ENCODE assay signal across 18 cellular contexts in genomic region chr13:110820311-110820710, GRCh38.
DNase-seq lines count a peak whose midpoint lies in the region; ATAC-seq and TF ChIP-seq lines count a peak whose summit lies in the region.
"Had no signal": no experiment of that assay in that cellular context is flagged by ENCODE, and none has a peak within 500 bp of the region (broad histone marks: within the 10 kb centered on the region; RNA-seq: fewer than 3 reads in every experiment).

No MANE protein-coding gene starts in this region.

- H3K4me2 ChIP-seq in neural progenitor cell, result no peak overlapping the region

- H3F3A ChIP-seq in neural progenitor cell (ENCODE audit: low read depth), result no peaks in the 10 kb centered on the region

- no peak overlapping the region for H3K27ac ChIP-seq in neural progenitor cell
- H3K27ac ChIP-seq: ascending aorta, parathyroid adenoma had no signal

- no peaks in the 10 kb centered on the region for H3K79me2 ChIP-seq in neural progenitor cell (ENCODE audit: low read depth)
- H3K79me2 ChIP-seq: parathyroid adenoma had no signal

- no peak for ATAC-seq in HG03097 (IDR thresholded peaks at IDR 0.05; ENCODE audit: low FRiP score, unreplicated experiment)
- ATAC-seq: esophagus mucosa; naive thymus-derived CD4-positive, alpha-beta T cell; stimulated activated memory B cell treated with anti-CD40 and anti-IgM and Interleukin-4, amounts not matched to agents 10 μg/mL and 1 μg/mL and 100 μg/mL, for 72 hours had no signal

- no peaks in the 10 kb centered on the region for H3K27me3 ChIP-seq in neural progenitor cell
- H3K27me3 ChIP-seq: ascending aorta had no signal

- H3K4me1 Mint-ChIP-seq in neural progenitor cell, result peaks cover 19% of the 10 kb centered on the region

- TF ChIP-seq CTCF in neural progenitor cell (IDR thresholded peaks at IDR 0.05) (no peak), GM10266 (IDR thresholded peaks at IDR 0.05; ENCODE audit: control insufficient read depth, insufficient read depth, low read depth, missing control alignments) (no peak)

- H3K4me3 ChIP-seq in neural progenitor cell, result no peak overlapping the region
- H3K4me3 ChIP-seq: ascending aorta, HAP-1 had no signal

- H3K27me3 Mint-ChIP-seq in neural progenitor cell (ENCODE audit: insufficient read depth, low read depth), result peaks cover 3% of the 10 kb centered on the region
- H3K27me3 Mint-ChIP-seq: stimulated activated memory B cell treated with anti-CD40 and anti-IgM and Interleukin-4, amounts not matched to agents 10 μg/mL and 1 μg/mL and 100 μg/mL, for 72 hours had no signal

- H4K20me1 ChIP-seq in neural progenitor cell (ENCODE audit: low read depth), result no peaks in the 10 kb centered on the region

- no peaks in the 10 kb centered on the region for H3K9me3 Mint-ChIP-seq in neural progenitor cell
- H3K9me3 Mint-ChIP-seq: activated naive CD4-positive, alpha-beta T cell treated with anti-CD3 and anti-CD28 coated beads, Interleukin-2, amount 10 ng/mL, durations not matched to agents 7 days and 5 days; stimulated activated memory B cell treated with anti-CD40 and anti-IgM and Interleukin-4, amounts not matched to agents 10 μg/mL and 1 μg/mL and 100 μg/mL, for 72 hours had no signal

- no peaks in the 10 kb centered on the region for H3K9me3 ChIP-seq in neural progenitor cell (ENCODE audit: low read depth)
- H3K9me3 ChIP-seq: ascending aorta, HAP-1 had no signal

- H3K36me3 Mint-ChIP-seq in neural progenitor cell, result no peaks in the 10 kb centered on the region
- H3K36me3 Mint-ChIP-seq: activated naive CD4-positive, alpha-beta T cell treated with anti-CD3 and anti-CD28 coated beads, Interleukin-2, amount 10 ng/mL, durations not matched to agents 7 days and 5 days; stimulated activated memory B cell treated with anti-CD40 and anti-IgM and Interleukin-4, amounts not matched to agents 10 μg/mL and 1 μg/mL and 100 μg/mL, for 72 hours had no signal

- no peaks in the 10 kb centered on the region for H3K36me3 ChIP-seq in neural progenitor cell
- H3K36me3 ChIP-seq: ascending aorta, HAP-1 had no signal

- no peak overlapping the region for H3K9ac ChIP-seq in neural progenitor cell
- H3K9ac ChIP-seq: parathyroid adenoma had no signal

- no peaks in the 10 kb centered on the region for H3K4me1 ChIP-seq in neural progenitor cell

- DNase-seq in DMS79 treated with DMSO at 0.1 percent for 48 hours (lab: John Stamatoyannopoulos, UW) (peak; percentile 91), NCI-H1417 (lab: John Stamatoyannopoulos, UW) (peak; percentile 69 to 94 (median 89)), NCI-H345 treated with DMSO at 0.1 percent for 48 hours (lab: John Stamatoyannopoulos, UW; ENCODE audit: unreplicated experiment) (peak; percentile 35), neural progenitor cell (ENCODE audit: low spot score) (peak; percentile 18), GM10266 (ENCODE audit: extremely low spot score) (no peak), GM19238 (ENCODE audit: insufficient read length, low spot score) (no peak)
- DNase-seq: activated CD4-positive, alpha-beta T cell treated with anti-CD3 and anti-CD28 coated beads, Interleukin-2, amount 50 U/mL, for 48 hours; activated naive CD4-positive, alpha-beta T cell treated with anti-CD3 and anti-CD28 coated beads, Interleukin-2, amount 10 ng/mL, durations not matched to agents 7 days and 5 days; activated T-cell treated with anti-CD3 and anti-CD28 coated beads, Interleukin-2, amount 50 U/mL, for 1 hour; mesenchymal stem cell; naive thymus-derived CD4-positive, alpha-beta T cell; T-helper 2 cell had no signal

- H3K27ac Mint-ChIP-seq in neural progenitor cell, result no peak overlapping the region
- H3K27ac Mint-ChIP-seq: activated naive CD4-positive, alpha-beta T cell treated with anti-CD3 and anti-CD28 coated beads, Interleukin-2, amount 10 ng/mL, durations not matched to agents 7 days and 5 days; naive thymus-derived CD4-positive, alpha-beta T cell; stimulated activated memory B cell treated with anti-CD40 and anti-IgM and Interleukin-4, amounts not matched to agents 10 μg/mL and 1 μg/mL and 100 μg/mL, for 72 hours had no signal

- no peak overlapping the region for H3K4me3 Mint-ChIP-seq in neural progenitor cell
- H3K4me3 Mint-ChIP-seq: activated naive CD4-positive, alpha-beta T cell treated with anti-CD3 and anti-CD28 coated beads, Interleukin-2, amount 10 ng/mL, durations not matched to agents 7 days and 5 days; stimulated activated memory B cell treated with anti-CD40 and anti-IgM and Interleukin-4, amounts not matched to agents 10 μg/mL and 1 μg/mL and 100 μg/mL, for 72 hours had no signal

- no peak overlapping the region for H2AFZ ChIP-seq in neural progenitor cell (replicated peaks)
- H2AFZ ChIP-seq: parathyroid adenoma had no signal

Comparison
In these comparisons a context has a peak if more than half of its experiments do, and no peak if none do; other contexts are left out.
1. DNase-seq: peak in DMS79 treated with DMSO at 0.1 percent for 48 hours (single experiment), NCI-H1417 (3 of 3), NCI-H345 treated with DMSO at 0.1 percent for 48 hours (single experiment) and neural progenitor cell (single experiment); none in GM10266 (single experiment) and GM19238 (single experiment).